ENCODE assay signal across 12 cellular contexts in the genomic region with DNA sequence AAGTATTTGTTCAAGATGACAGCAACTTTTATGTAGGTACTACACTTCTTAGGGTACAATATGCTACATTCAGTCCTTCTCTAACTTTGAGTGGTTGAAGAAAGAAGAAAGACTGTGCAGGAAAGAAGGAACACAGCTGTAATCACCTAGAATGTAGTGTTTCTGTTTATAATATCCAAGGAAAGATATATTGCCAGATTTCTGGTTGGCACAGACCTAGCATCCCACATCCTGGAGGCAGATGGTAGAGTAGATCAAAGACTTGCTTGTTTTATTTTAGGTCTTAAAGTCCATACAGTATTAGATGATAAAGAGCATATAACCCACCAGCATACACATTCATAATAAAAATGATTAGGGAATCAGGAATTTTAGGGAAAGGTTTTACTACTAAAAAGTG. TPM values are rescaled to one million over a fixed set of nuclear protein-coding genes. Genes with fewer than 3 reads are reported as not detected.
"Had no signal": no experiment of that assay in that cellular context is flagged by ENCODE, and none has a peak within 500 bp of the region (broad histone marks: within the 10 kb centered on the region; RNA-seq: fewer than 3 reads in every experiment).

No MANE protein-coding gene starts in this region.

- H3K4me2 ChIP-seq: KMS-11 had no signal

- H3K4me3 ChIP-seq: GM23248 had no signal

- DNase-seq: GM23248, GOT3, H7, HCEC 1CT, HFFc6, KBM-7 had no signal

- ATAC-seq: HepG2 had no signal

- H2AFZ ChIP-seq: GM23248 had no signal

- H3K27ac ChIP-seq: GM23248, HL-60, KMS-11 had no signal

- H3K9ac ChIP-seq: GM23248, KMS-11 had no signal

RNA-seq across cellular contexts. Expression of a gene that starts 13.3 kb away (rescaled TPM):
- total RNA-seq: GM23248, H4, HepG2, HFFc6, HT1080 had no signal
- polyA plus RNA-seq: GM23248, HepG2, IgD-negative memory B cell had no signal
